Comparison of ENCODE assay signal across 8 cellular contexts in the genomic region with DNA sequence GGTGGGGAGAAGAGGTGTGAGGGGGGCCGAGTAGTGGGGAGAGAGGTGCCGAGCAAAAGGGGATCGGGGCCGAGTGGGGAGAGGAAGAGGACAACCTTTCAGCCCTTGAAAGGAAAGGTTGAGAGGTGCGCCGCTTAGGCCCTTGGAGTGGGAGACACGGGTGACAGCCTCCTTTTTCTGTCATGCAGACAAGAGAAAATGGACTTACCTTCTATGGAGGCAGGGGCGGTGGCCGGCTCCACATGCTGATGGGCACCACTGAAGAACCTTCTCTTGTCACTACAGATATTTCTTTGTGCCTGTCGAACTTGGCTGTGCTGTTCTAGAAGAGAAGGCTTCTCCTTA. TPM values are rescaled to one million over a fixed set of nuclear protein-coding genes. Genes with fewer than 3 reads are reported as not detected.
DNase-seq lines count a peak whose midpoint lies in the region; ATAC-seq and TF ChIP-seq lines count a peak whose summit lies in the region.

No MANE protein-coding gene starts in this region.

- no peaks in the 10 kb centered on the region for H3K4me1 ChIP-seq in endodermal cell (ENCODE audit: control insufficient read depth, insufficient read depth, low read length)
- H3K4me1 ChIP-seq in uterus = peaks cover 5 to 15% of the 10 kb centered on the region in 2 donors

- no peak for TF ChIP-seq CTCF in AG04449 (IDR thresholded peaks at IDR 0.05; ENCODE audit: insufficient read depth, low read length, missing control alignments)
- TF ChIP-seq CTCF in endodermal cell (conservative IDR thresholded peaks at IDR 0.05) = no peak
- TF ChIP-seq CTCF in uterus (IDR thresholded peaks at IDR 0.05) = no peak

- H3K27me3 Mint-ChIP-seq in T-cell (no peaks in the 10 kb centered on the region), endodermal cell (ENCODE audit: insufficient read depth) (no peaks in the 10 kb centered on the region), naive B cell (no peaks in the 10 kb centered on the region)

- H3K9ac ChIP-seq in endodermal cell (ENCODE audit: extremely low read depth, low read length, poor library complexity, severe bottlenecking) = peak overlapping the region; percentile 97

- no peaks in the 10 kb centered on the region for H3K27me3 ChIP-seq in endodermal cell (ENCODE audit: control insufficient read depth, insufficient read depth, low read length, poor library complexity, severe bottlenecking)
- no peaks in the 10 kb centered on the region for H3K27me3 ChIP-seq in uterus

- intact Hi-C loops in uterus (cut with DNase I; ENCODE audit: low total_unique reads) = no loop called here

- DNase-seq in AG04449 (ENCODE audit: low read depth, low spot score) (no peak), T-cell (peak in 14 of 34 experiments; percentile 2 to 30 (median 15)), endodermal cell (no peak), naive B cell (no peak), uterus (no peak), OCI-M2 (lab: John Stamatoyannopoulos, UW; ENCODE audit: unreplicated experiment) (no peak)

- no peak for TF ChIP-seq POLR2A in uterus (IDR thresholded peaks at IDR 0.05)

- H3K27ac ChIP-seq in endodermal cell (ENCODE audit: low read depth, low read length) (peak overlapping the region; percentile 97), uterus (peak overlapping the region; percentile 90 to 92)

- H3K27ac Mint-ChIP-seq in T-cell (peak overlapping the region; percentile 100), endodermal cell (peak overlapping the region; percentile 99), naive B cell (peak overlapping the region; percentile 99 to 100 (median 100))

- H3K9me3 Mint-ChIP-seq in T-cell (no peaks in the 10 kb centered on the region), endodermal cell (no peaks in the 10 kb centered on the region), naive B cell (peaks cover 0 to 3% (median 0%) of the 10 kb centered on the region in 7 donors)

- 0 to 3% methylated on average over 6 to 10 of the region's 10 CpGs for WGBS in endodermal cell (ENCODE audit: insufficient coverage in 1 of 2, insufficient read length in 1 of 2), 2 experiments

- H3K36me3 Mint-ChIP-seq in T-cell (peaks cover 7% of the 10 kb centered on the region), endodermal cell (ENCODE audit: low read depth) (peaks cover 1% of the 10 kb centered on the region), naive B cell (peaks cover 0 to 10% of the 10 kb centered on the region in 2 donors)

- peak overlapping the region; percentile 95 to 99 (median 98) for H3K4me3 Mint-ChIP-seq in T-cell
- peak overlapping the region; percentile 95 for H3K4me3 Mint-ChIP-seq in endodermal cell
- peak overlapping the region; percentile 94 to 100 (median 97) for H3K4me3 Mint-ChIP-seq in naive B cell

- CTCF ChIA-PET in AG04449 (lab: Yijun Ruan, JAX) = interaction anchor here (1.7 to 2.2 kb wide), 3 partner anchors 10 to 138 kb away, joined by 4 to 5 read pairs (median 4); no protein-coding TSS in a partner anchor
- CTCF ChIA-PET in T-cell (lab: Charles Lee) = no interaction called here

- ATAC-seq in GM21723 (IDR thresholded peaks at IDR 0.05; ENCODE audit: unreplicated experiment) (peak; percentile 7), T-cell (replicated peaks in 1 of 4) (peak in 3 of 4 experiments; percentile 3 to 7 (median 4)), naive B cell (ENCODE audit: low read depth in 2 of 2) (no peak), GM18870 (IDR thresholded peaks at IDR 0.05; ENCODE audit: unreplicated experiment) (no peak)

- H3K4me1 Mint-ChIP-seq in T-cell (peaks cover 42 to 52% (median 44%) of the 10 kb centered on the region in 3 donors), endodermal cell (peaks cover 13% of the 10 kb centered on the region), naive B cell (peaks cover 36 to 66% (median 50%) of the 10 kb centered on the region in 3 donors)

- H3K9me3 ChIP-seq in endodermal cell (ENCODE audit: control insufficient read depth, low read length) = no peaks in the 10 kb centered on the region
- H3K9me3 ChIP-seq in uterus = no peaks in the 10 kb centered on the region

- POLR2A ChIA-PET in AG04449 (lab: Yijun Ruan, JAX) = interaction anchor here (0.7 to 1.0 kb wide), 2 partner anchors 97 to 105 kb away, joined by 3 to 4 read pairs; partner anchors contain the start of gene PTPN23
- POLR2A ChIA-PET in T-cell (lab: Charles Lee) = interaction anchor here in 1 of 2 donors (1.1 kb wide), 1 partner anchor 119 kb away, joined by 4 read pairs; the partner anchor contains the start of gene SETD2

- H3K4me3 ChIP-seq in AG04449 (ENCODE audit: low read depth, low read length) = peak overlapping the region; percentile 99
- peak overlapping the region; percentile 99 for H3K4me3 ChIP-seq in endodermal cell (ENCODE audit: low read length)
- peak overlapping the region; percentile 62 to 74 for H3K4me3 ChIP-seq in uterus

- H3K36me3 ChIP-seq in endodermal cell (ENCODE audit: control insufficient read depth, insufficient read depth, low read length) = peaks cover 20% of the 10 kb centered on the region
- H3K36me3 ChIP-seq in uterus = no peaks in the 10 kb centered on the region

RNA-seq across cellular contexts. Expression of gene KLHL18, which starts 0.4 kb away (rescaled TPM):
- total RNA-seq in T-cell (10 to 100 TPM; 20.2 to 41.3 (median 25.7) TPM), endodermal cell (10 to 100 TPM; 20.7 to 28.3 TPM), uterus (10 to 100 TPM in 2 of 4 donors, 1 to 10 TPM in 2; 1.3 to 32.9 (median 15.0) TPM)
- 14.5 TPM for polyA plus RNA-seq in endodermal cell (2013, experiment 1 of 2)
- 16.8 TPM for polyA plus RNA-seq in endodermal cell (2013, experiment 2 of 2)
- polyA plus RNA-seq in naive B cell (ENCODE audit: low read depth in 6 of 6) = 10 to 100 TPM; 14.7 to 23.5 (median 19.6) TPM

RNA-seq across cellular contexts. Expression of gene KIF9, which starts 0.6 kb away (rescaled TPM):
- total RNA-seq in T-cell (10 to 100 TPM in 2 of 5 donors, 1 to 10 TPM in 3; 2.6 to 15.2 (median 2.9) TPM), endodermal cell (1 to 10 TPM; 9.9 TPM), uterus (1 to 10 TPM in 3 of 4 donors, not detected in 1; 1.8 to 7.4 (median 4.1) TPM)
- polyA plus RNA-seq in endodermal cell (2013, experiment 1 of 2) = 10.6 TPM
- polyA plus RNA-seq in endodermal cell (2013, experiment 2 of 2) = 10.2 TPM
- polyA plus RNA-seq in naive B cell (ENCODE audit: low read depth in 6 of 6) = 10 to 100 TPM in 1 of 6 donors, 1 to 10 TPM in 5; 3.4 to 11.0 (median 5.9) TPM

Comparison
In these comparisons a context has a peak if more than half of its experiments do, and no peak if none do; other contexts are left out.
1. ATAC-seq: peak in GM21723 (single experiment) and T-cell (3 of 4); none in naive B cell (0 of 2) and GM18870 (single experiment).
2. Peak in every context shown above with its lines, with median percentiles within 50 percentile points of each other: H3K4me3 ChIP-seq, H3K27ac Mint-ChIP-seq and H3K4me3 Mint-ChIP-seq.